Comparison of ENCODE assay signal across 8 cellular contexts in genomic region chr1:158117854-158118691, GRCh38.
DNase-seq lines count a peak whose midpoint lies in the region; ATAC-seq and TF ChIP-seq lines count a peak whose summit lies in the region.

No MANE protein-coding gene starts in this region.

- H3K4me3 ChIP-seq in foreskin fibroblast (ENCODE audit: low read depth in 1 of 2, low read length in 2 of 2) (peak overlapping the region; percentile 0 to 19), parathyroid adenoma (ENCODE audit: low read depth, low read length) (no peak overlapping the region)

- H3K4me1 Mint-ChIP-seq in activated T-cell treated with anti-CD3 and anti-CD28 coated beads, Interleukin-2, amount 50 U/mL, for 4 hours (ENCODE audit: low read depth), result peaks cover 8% of the 10 kb centered on the region

- H3K4me3 Mint-ChIP-seq in activated T-cell treated with anti-CD3 and anti-CD28 coated beads, Interleukin-2, amount 50 U/mL, for 4 hours, result peak overlapping the region; percentile 48

- H3K79me2 ChIP-seq in parathyroid adenoma, result no peaks in the 10 kb centered on the region

- TF ChIP-seq CTCF in foreskin fibroblast (IDR thresholded peaks at IDR 0.05; ENCODE audit: low read depth, low read length) (peak; percentile 76), parathyroid adenoma (IDR thresholded peaks at IDR 0.05) (peak; percentile 15)

- H3K4me2 ChIP-seq in parathyroid adenoma (ENCODE audit: low read length), result no peak overlapping the region

- H3K4me1 ChIP-seq in parathyroid adenoma, result no peaks in the 10 kb centered on the region

- ATAC-seq in activated T-cell treated with anti-CD3 and anti-CD28 coated beads, Interleukin-2, amount 50 U/mL, for 4 hours, result peak; percentile 61 to 79
- ATAC-seq in HG03432 (IDR thresholded peaks at IDR 0.05; ENCODE audit: unreplicated experiment), result no peak

- peak overlapping the region; percentile 56 for H2AFZ ChIP-seq in parathyroid adenoma

- H3K36me3 ChIP-seq in parathyroid adenoma (ENCODE audit: control insufficient read depth, insufficient read depth, low read length), result no peaks in the 10 kb centered on the region

- no peaks in the 10 kb centered on the region for H3K9me3 ChIP-seq in parathyroid adenoma (ENCODE audit: control insufficient read depth, low read length)

- DNase-seq in DMS153 treated with DMSO at 0.1 percent for 48 hours (lab: John Stamatoyannopoulos, UW; ENCODE audit: unreplicated experiment) (peak; percentile 12), DMS153 (lab: John Stamatoyannopoulos, UW) (no peak), NCI-H774 (lab: John Stamatoyannopoulos, UW) (peak; percentile 19), foreskin fibroblast (peak; percentile 48 to 51), OCI-M2 (lab: John Stamatoyannopoulos, UW; ENCODE audit: unreplicated experiment) (no peak)
- DNase-seq in activated T-cell treated with anti-CD3 and anti-CD28 coated beads, Interleukin-2, amount 50 U/mL, for 4 hours, result peak; percentile 37

- no peaks in the 10 kb centered on the region for H3K27me3 ChIP-seq in parathyroid adenoma (ENCODE audit: control insufficient read depth, insufficient read depth, low read length)

- H3K27ac ChIP-seq in parathyroid adenoma, result no peak overlapping the region

- no peaks in the 10 kb centered on the region for H3K9me3 Mint-ChIP-seq in activated T-cell treated with anti-CD3 and anti-CD28 coated beads, Interleukin-2, amount 50 U/mL, for 4 hours

- no peak overlapping the region for H3K9ac ChIP-seq in parathyroid adenoma

- no peaks in the 10 kb centered on the region for H3K36me3 Mint-ChIP-seq in activated T-cell treated with anti-CD3 and anti-CD28 coated beads, Interleukin-2, amount 50 U/mL, for 4 hours (ENCODE audit: insufficient read depth)

- peaks cover 63% of the 10 kb centered on the region for H3K27me3 Mint-ChIP-seq in activated T-cell treated with anti-CD3 and anti-CD28 coated beads, Interleukin-2, amount 50 U/mL, for 4 hours (ENCODE audit: low read depth)

Comparison
In these comparisons a context has a peak if more than half of its experiments do, and no peak if none do; other contexts are left out.
1. DNase-seq: peak in DMS153 treated with DMSO at 0.1 percent for 48 hours (single experiment), NCI-H774 (single experiment), activated T-cell treated with anti-CD3 and anti-CD28 coated beads, Interleukin-2, amount 50 U/mL, for 4 hours (single experiment) and foreskin fibroblast (2 of 2); none in DMS153 (single experiment) and OCI-M2 (single experiment).